1 cellular context compared by ENCODE assay signal in the genomic region with DNA sequence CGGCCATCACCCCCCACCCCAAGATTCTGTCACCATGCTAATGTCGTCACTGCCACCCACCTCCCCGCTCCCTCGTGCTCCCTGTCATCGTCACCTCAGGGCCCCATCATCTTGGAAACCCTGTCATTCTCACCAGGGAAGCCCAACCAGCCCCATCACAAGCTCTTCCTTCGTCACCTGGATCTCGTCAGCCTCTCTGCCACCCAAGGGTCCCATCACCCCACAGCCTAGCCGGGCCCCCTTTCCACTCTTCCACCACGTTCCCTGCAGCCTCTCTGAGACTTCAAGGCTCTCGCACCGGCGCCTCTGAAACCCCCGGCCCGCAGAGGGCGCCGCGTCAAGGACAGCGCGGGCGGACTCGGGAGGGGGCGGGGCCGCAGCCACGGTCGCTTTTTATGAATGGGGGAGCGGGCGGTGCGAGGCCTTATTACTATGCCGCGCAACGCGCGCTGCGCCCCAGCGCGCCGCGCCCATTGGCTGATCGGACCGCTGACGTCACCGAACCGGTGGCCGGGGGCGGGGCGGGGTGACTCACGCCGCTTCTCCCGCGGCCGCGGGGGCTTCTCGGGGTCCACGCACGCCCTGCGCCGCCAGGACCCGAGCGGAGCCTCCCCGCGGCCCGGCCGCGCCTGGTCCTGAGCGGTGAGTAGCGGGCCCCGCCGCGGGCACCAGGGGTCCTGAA.
TF ChIP-seq lines count a peak whose summit lies in the region.

A gene with protein sequence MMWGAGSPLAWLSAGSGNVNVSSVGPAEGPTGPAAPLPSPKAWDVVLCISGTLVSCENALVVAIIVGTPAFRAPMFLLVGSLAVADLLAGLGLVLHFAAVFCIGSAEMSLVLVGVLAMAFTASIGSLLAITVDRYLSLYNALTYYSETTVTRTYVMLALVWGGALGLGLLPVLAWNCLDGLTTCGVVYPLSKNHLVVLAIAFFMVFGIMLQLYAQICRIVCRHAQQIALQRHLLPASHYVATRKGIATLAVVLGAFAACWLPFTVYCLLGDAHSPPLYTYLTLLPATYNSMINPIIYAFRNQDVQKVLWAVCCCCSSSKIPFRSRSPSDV (plus strand): TSS at position 527 of the 682 bp plus-strand sequence. CDS start 1,177 bp downstream, outside the sequence.

TF ChIP-seq in K562, 482 proteins besides CTCF, POLR2A, EP300 and RAD21 (continued from another document and continues in another):
- TF ChIP-seq, protein P1, sequence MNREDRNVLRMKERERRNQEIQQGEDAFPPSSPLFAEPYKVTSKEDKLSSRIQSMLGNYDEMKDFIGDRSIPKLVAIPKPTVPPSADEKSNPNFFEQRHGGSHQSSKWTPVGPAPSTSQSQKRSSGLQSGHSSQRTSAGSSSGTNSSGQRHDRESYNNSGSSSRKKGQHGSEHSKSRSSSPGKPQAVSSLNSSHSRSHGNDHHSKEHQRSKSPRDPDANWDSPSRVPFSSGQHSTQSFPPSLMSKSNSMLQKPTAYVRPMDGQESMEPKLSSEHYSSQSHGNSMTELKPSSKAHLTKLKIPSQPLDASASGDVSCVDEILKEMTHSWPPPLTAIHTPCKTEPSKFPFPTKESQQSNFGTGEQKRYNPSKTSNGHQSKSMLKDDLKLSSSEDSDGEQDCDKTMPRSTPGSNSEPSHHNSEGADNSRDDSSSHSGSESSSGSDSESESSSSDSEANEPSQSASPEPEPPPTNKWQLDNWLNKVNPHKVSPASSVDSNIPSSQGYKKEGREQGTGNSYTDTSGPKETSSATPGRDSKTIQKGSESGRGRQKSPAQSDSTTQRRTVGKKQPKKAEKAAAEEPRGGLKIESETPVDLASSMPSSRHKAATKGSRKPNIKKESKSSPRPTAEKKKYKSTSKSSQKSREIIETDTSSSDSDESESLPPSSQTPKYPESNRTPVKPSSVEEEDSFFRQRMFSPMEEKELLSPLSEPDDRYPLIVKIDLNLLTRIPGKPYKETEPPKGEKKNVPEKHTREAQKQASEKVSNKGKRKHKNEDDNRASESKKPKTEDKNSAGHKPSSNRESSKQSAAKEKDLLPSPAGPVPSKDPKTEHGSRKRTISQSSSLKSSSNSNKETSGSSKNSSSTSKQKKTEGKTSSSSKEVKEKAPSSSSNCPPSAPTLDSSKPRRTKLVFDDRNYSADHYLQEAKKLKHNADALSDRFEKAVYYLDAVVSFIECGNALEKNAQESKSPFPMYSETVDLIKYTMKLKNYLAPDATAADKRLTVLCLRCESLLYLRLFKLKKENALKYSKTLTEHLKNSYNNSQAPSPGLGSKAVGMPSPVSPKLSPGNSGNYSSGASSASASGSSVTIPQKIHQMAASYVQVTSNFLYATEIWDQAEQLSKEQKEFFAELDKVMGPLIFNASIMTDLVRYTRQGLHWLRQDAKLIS (CRISPR knock-in tag; IDR thresholded peaks at IDR 0.05), result no peak
- TF ChIP-seq, protein P2, sequence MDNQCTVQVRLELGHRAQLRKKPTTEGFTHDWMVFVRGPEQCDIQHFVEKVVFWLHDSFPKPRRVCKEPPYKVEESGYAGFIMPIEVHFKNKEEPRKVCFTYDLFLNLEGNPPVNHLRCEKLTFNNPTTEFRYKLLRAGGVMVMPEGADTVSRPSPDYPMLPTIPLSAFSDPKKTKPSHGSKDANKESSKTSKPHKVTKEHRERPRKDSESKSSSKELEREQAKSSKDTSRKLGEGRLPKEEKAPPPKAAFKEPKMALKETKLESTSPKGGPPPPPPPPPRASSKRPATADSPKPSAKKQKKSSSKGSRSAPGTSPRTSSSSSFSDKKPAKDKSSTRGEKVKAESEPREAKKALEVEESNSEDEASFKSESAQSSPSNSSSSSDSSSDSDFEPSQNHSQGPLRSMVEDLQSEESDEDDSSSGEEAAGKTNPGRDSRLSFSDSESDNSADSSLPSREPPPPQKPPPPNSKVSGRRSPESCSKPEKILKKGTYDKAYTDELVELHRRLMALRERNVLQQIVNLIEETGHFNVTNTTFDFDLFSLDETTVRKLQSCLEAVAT (IDR thresholded peaks at IDR 0.05), result peak; percentile 41 to 80; a peak in 2 of 4 replicates
- TF ChIP-seq ZNF121 (CRISPR knock-in tag; conservative IDR thresholded peaks at IDR 0.05) (no peak), ZNF274 (IDR thresholded peaks at IDR 0.05; ENCODE audit: borderline replicate concordance, low read depth, low read length) (no peak), ZFP30 (CRISPR knock-in tag; IDR thresholded peaks at IDR 0.05; ENCODE audit: borderline replicate concordance) (no peak), ZNF717 (CRISPR knock-in tag; IDR thresholded peaks at IDR 0.05) (no peak), YBX1 (IDR thresholded peaks at IDR 0.05) (no peak), MAFG (tag; conservative IDR thresholded peaks at IDR 0.05) (no peak), KHSRP (IDR thresholded peaks at IDR 0.05) (no peak), CHCHD3 (CRISPR knock-in tag; IDR thresholded peaks at IDR 0.05) (no peak), SUPT5H (IDR thresholded peaks at IDR 0.05) (peak; percentile 74; the same call in 1 of the 2 replicates), RBM17 (IDR thresholded peaks at IDR 0.05; ENCODE audit: borderline replicate concordance, low read depth, low read length) (no peak), NEUROD1 (IDR thresholded peaks at IDR 0.05; ENCODE audit: borderline replicate concordance, low read depth, low read length, partially characterized antibody) (peak; percentile 20), RFX1 (IDR thresholded peaks at IDR 0.05) (no peak), HDAC8 (tag; IDR thresholded peaks at IDR 0.05) (no peak), ZC3H4 (CRISPR knock-in tag; IDR thresholded peaks at IDR 0.05; ENCODE audit: borderline replicate concordance) (no peak), TBP (optimal IDR thresholded peaks at IDR 0.05; ENCODE audit: low read depth, low read length) (peak; percentile 86), FOSL1 (tag; conservative IDR thresholded peaks at IDR 0.05) (peak; percentile 98), EHMT2 (IDR thresholded peaks at IDR 0.05) (no peak), KLF16 (IDR thresholded peaks at IDR 0.05) (no peak), BMI1 (IDR thresholded peaks at IDR 0.05; ENCODE audit: low read length) (no peak), HNRNPK (IDR thresholded peaks at IDR 0.05; ENCODE audit: low read depth, low read length, poor library complexity, severe bottlenecking) (no peak), MECOM (CRISPR knock-in tag; IDR thresholded peaks at IDR 0.05) (no peak), ZNF133 (CRISPR knock-in tag; IDR thresholded peaks at IDR 0.05) (no peak), HLTF (IDR thresholded peaks at IDR 0.05) (peak; percentile 34; the same call in 1 of the 2 replicates), BACH1 (tag; IDR thresholded peaks at IDR 0.05) (no peak), ZBTB17 (CRISPR knock-in tag; IDR thresholded peaks at IDR 0.05) (no peak), ZNF75A (CRISPR knock-in tag; IDR thresholded peaks at IDR 0.05) (no peak), NFRKB (IDR thresholded peaks at IDR 0.05; ENCODE audit: low read depth) (peak; percentile 52; the same call in 1 of the 2 replicates)
- TF ChIP-seq, protein P3, sequence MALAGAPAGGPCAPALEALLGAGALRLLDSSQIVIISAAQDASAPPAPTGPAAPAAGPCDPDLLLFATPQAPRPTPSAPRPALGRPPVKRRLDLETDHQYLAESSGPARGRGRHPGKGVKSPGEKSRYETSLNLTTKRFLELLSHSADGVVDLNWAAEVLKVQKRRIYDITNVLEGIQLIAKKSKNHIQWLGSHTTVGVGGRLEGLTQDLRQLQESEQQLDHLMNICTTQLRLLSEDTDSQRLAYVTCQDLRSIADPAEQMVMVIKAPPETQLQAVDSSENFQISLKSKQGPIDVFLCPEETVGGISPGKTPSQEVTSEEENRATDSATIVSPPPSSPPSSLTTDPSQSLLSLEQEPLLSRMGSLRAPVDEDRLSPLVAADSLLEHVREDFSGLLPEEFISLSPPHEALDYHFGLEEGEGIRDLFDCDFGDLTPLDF (CRISPR knock-in tag; IDR thresholded peaks at IDR 0.05), result peak; percentile 85; the same call in 1 of the 2 replicates
- TF ChIP-seq, protein P4, sequence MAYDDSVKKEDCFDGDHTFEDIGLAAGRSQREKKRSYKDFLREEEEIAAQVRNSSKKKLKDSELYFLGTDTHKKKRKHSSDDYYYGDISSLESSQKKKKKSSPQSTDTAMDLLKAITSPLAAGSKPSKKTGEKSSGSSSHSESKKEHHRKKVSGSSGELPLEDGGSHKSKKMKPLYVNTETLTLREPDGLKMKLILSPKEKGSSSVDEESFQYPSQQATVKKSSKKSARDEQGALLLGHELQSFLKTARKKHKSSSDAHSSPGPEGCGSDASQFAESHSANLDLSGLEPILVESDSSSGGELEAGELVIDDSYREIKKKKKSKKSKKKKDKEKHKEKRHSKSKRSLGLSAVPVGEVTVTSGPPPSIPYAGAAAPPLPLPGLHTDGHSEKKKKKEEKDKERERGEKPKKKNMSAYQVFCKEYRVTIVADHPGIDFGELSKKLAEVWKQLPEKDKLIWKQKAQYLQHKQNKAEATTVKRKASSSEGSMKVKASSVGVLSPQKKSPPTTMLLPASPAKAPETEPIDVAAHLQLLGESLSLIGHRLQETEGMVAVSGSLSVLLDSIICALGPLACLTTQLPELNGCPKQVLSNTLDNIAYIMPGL (CRISPR knock-in tag; IDR thresholded peaks at IDR 0.05), result no peak
- TF ChIP-seq, protein P5, sequence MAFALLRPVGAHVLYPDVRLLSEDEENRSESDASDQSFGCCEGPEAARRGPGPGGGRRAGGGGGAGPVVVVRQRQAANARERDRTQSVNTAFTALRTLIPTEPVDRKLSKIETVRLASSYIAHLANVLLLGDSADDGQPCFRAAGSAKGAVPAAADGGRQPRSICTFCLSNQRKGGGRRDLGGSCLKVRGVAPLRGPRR (CRISPR knock-in tag; IDR thresholded peaks at IDR 0.05), result no peak
- TF ChIP-seq, protein P6, sequence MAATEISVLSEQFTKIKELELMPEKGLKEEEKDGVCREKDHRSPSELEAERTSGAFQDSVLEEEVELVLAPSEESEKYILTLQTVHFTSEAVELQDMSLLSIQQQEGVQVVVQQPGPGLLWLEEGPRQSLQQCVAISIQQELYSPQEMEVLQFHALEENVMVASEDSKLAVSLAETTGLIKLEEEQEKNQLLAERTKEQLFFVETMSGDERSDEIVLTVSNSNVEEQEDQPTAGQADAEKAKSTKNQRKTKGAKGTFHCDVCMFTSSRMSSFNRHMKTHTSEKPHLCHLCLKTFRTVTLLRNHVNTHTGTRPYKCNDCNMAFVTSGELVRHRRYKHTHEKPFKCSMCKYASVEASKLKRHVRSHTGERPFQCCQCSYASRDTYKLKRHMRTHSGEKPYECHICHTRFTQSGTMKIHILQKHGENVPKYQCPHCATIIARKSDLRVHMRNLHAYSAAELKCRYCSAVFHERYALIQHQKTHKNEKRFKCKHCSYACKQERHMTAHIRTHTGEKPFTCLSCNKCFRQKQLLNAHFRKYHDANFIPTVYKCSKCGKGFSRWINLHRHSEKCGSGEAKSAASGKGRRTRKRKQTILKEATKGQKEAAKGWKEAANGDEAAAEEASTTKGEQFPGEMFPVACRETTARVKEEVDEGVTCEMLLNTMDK (IDR thresholded peaks at IDR 0.05; ENCODE audit: borderline replicate concordance, insufficient read depth, low read depth, low read length, poor library complexity, severe bottlenecking), result peak; percentile 98
- TF ChIP-seq, protein P7, sequence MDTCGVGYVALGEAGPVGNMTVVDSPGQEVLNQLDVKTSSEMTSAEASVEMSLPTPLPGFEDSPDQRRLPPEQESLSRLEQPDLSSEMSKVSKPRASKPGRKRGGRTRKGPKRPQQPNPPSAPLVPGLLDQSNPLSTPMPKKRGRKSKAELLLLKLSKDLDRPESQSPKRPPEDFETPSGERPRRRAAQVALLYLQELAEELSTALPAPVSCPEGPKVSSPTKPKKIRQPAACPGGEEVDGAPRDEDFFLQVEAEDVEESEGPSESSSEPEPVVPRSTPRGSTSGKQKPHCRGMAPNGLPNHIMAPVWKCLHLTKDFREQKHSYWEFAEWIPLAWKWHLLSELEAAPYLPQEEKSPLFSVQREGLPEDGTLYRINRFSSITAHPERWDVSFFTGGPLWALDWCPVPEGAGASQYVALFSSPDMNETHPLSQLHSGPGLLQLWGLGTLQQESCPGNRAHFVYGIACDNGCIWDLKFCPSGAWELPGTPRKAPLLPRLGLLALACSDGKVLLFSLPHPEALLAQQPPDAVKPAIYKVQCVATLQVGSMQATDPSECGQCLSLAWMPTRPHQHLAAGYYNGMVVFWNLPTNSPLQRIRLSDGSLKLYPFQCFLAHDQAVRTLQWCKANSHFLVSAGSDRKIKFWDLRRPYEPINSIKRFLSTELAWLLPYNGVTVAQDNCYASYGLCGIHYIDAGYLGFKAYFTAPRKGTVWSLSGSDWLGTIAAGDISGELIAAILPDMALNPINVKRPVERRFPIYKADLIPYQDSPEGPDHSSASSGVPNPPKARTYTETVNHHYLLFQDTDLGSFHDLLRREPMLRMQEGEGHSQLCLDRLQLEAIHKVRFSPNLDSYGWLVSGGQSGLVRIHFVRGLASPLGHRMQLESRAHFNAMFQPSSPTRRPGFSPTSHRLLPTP (IDR thresholded peaks at IDR 0.05; ENCODE audit: borderline replicate concordance, extremely low read depth, insufficient read length), result no peak
- TF ChIP-seq, protein P8, sequence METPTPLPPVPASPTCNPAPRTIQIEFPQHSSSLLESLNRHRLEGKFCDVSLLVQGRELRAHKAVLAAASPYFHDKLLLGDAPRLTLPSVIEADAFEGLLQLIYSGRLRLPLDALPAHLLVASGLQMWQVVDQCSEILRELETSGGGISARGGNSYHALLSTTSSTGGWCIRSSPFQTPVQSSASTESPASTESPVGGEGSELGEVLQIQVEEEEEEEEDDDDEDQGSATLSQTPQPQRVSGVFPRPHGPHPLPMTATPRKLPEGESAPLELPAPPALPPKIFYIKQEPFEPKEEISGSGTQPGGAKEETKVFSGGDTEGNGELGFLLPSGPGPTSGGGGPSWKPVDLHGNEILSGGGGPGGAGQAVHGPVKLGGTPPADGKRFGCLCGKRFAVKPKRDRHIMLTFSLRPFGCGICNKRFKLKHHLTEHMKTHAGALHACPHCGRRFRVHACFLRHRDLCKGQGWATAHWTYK (CRISPR knock-in tag; IDR thresholded peaks at IDR 0.05), result no peak
- TF ChIP-seq, protein P9, sequence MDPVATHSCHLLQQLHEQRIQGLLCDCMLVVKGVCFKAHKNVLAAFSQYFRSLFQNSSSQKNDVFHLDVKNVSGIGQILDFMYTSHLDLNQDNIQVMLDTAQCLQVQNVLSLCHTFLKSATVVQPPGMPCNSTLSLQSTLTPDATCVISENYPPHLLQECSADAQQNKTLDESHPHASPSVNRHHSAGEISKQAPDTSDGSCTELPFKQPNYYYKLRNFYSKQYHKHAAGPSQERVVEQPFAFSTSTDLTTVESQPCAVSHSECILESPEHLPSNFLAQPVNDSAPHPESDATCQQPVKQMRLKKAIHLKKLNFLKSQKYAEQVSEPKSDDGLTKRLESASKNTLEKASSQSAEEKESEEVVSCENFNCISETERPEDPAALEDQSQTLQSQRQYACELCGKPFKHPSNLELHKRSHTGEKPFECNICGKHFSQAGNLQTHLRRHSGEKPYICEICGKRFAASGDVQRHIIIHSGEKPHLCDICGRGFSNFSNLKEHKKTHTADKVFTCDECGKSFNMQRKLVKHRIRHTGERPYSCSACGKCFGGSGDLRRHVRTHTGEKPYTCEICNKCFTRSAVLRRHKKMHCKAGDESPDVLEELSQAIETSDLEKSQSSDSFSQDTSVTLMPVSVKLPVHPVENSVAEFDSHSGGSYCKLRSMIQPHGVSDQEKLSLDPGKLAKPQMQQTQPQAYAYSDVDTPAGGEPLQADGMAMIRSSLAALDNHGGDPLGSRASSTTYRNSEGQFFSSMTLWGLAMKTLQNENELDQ (CRISPR knock-in tag; IDR thresholded peaks at IDR 0.05; ENCODE audit: borderline replicate concordance), result no peak
- TF ChIP-seq, protein P10, sequence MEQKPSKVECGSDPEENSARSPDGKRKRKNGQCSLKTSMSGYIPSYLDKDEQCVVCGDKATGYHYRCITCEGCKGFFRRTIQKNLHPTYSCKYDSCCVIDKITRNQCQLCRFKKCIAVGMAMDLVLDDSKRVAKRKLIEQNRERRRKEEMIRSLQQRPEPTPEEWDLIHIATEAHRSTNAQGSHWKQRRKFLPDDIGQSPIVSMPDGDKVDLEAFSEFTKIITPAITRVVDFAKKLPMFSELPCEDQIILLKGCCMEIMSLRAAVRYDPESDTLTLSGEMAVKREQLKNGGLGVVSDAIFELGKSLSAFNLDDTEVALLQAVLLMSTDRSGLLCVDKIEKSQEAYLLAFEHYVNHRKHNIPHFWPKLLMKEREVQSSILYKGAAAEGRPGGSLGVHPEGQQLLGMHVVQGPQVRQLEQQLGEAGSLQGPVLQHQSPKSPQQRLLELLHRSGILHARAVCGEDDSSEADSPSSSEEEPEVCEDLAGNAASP (IDR thresholded peaks at IDR 0.05), result no peak
